In genomic region chr1:153749408-153750005, GRCh38 we compare ENCODE assay signal across 8 cellular contexts. TPM values are rescaled to one million over a fixed set of nuclear protein-coding genes. Genes with fewer than 3 reads are reported as not detected.
A peak's percentile ranks its signal among the peaks of the same experiment; 100 is the strongest.
DNase-seq lines count a peak whose midpoint lies in the region; ATAC-seq and TF ChIP-seq lines count a peak whose summit lies in the region.

No MANE protein-coding gene starts in this region.

- ATAC-seq in GM19043 (IDR thresholded peaks at IDR 0.05; ENCODE audit: low read depth, unreplicated experiment) (peak; percentile 94), HG03558 (IDR thresholded peaks at IDR 0.05; ENCODE audit: extremely low read depth, unreplicated experiment) (peak; percentile 65)

- DNase-seq in AG09319 (ENCODE audit: extremely low read depth, low read depth) (peak; percentile 58), NCI-H774 (lab: John Stamatoyannopoulos, UW) (peak; percentile 66), ecto neural progenitor cell (ENCODE audit: low spot score) (peak; percentile 83), mesenteric fat pad (ENCODE audit: low spot score) (peak; percentile 93)
- DNase-seq in activated CD4-positive, alpha-beta T cell treated with anti-CD3 and anti-CD28 coated beads, Interleukin-2, amount 50 U/mL, for 48 hours: peak; percentile 79 to 85
- DNase-seq in stimulated activated CD8-positive, alpha-beta memory T cell treated with anti-CD3 and anti-CD28 coated beads, Interleukin-15, amount 100 ng/mL, for 24 hours (ENCODE audit: low read depth): peak; percentile 45

- peak; percentile 99 for TF ChIP-seq CTCF in AG09319 (IDR thresholded peaks at IDR 0.05; ENCODE audit: low read depth, low read length)

RNA-seq across cellular contexts. Expression of gene INTS3, which starts 21.7 kb away (rescaled TPM):
- total RNA-seq in mesenteric fat pad: 36.7 TPM

RNA-seq across cellular contexts. Expression of gene SLC27A3, which starts 25.7 kb away (rescaled TPM):
- 87.4 TPM for total RNA-seq in mesenteric fat pad

Comparison
In these comparisons a context has a peak if more than half of its experiments do, and no peak if none do; other contexts are left out.
1. Peak in every context shown above with its lines: DNase-seq and ATAC-seq.